In genomic region chrX:49166914-49167739, GRCh38 we compare ENCODE assay signal across 9 cellular contexts. TPM values are rescaled to one million over a fixed set of nuclear protein-coding genes. Genes with fewer than 3 reads are reported as not detected.
DNase-seq lines count a peak whose midpoint lies in the region; ATAC-seq, FAIRE-seq and TF ChIP-seq lines count a peak whose summit lies in the region.
"Had no signal": no experiment of that assay in that cellular context is flagged by ENCODE, and none has a peak within 500 bp of the region (broad histone marks: within the 10 kb centered on the region; RNA-seq: fewer than 3 reads in every experiment).

No MANE protein-coding gene starts in this region.

- H3K4me1 ChIP-seq in pancreas (no peaks in the 10 kb centered on the region), A673 (ENCODE audit: insufficient read depth, low read length, poor library complexity, severe bottlenecking) (peaks cover 6% of the 10 kb centered on the region)

- peak; percentile 23 for DNase-seq in DMS79 (lab: John Stamatoyannopoulos, UW)
- DNase-seq in RPMI7951 (ENCODE audit: low read depth), result peak; percentile 96
- peak; percentile 65 for DNase-seq in activated gamma-delta T cell (lab: John Stamatoyannopoulos, UW)
- DNase-seq in germinal center (ENCODE audit: low spot score), result peak; percentile 45
- peak in 4 of 6 donors; percentile 37 to 68 (median 58) for DNase-seq in pancreas
- DNase-seq in HuH-7.5 (ENCODE audit: low spot score), result no peak
- no peak for DNase-seq in A673 (ENCODE audit: low spot score)

- BruUV-seq in A673 (replicated peaks; lab: Mats Ljungman, UMichigan), result no TSS peak

- WGBS in pancreas, 2 donors, result 50 to 53% methylated on average over 35 of the region's 35 CpGs

- peak; percentile 63 for FAIRE-seq in pancreas (lab: Jason Lieb, UNC)

- CTCF ChIA-PET in A673 (lab: Charles Lee), result no interaction called here

- H3K4me3 ChIP-seq in pancreas (peak overlapping the region in 1 of 4 donors; percentile 25), A673 (ENCODE audit: low read depth, low read length, poor library complexity, severe bottlenecking) (no peak overlapping the region)
- H3K4me3 ChIP-seq: SK-N-MC had no signal

- POLR2A ChIA-PET in A673 (lab: Charles Lee; ENCODE audit: low non-redundant PET), result no interaction called here

- ATAC-seq in HG02943 (IDR thresholded peaks at IDR 0.05; ENCODE audit: low read depth, unreplicated experiment) (peak; percentile 11), pancreas (peak in 2 of 4 donors; percentile 4 to 17)

- no peak for TF ChIP-seq CTCF in pancreas (IDR thresholded peaks at IDR 0.05)
- TF ChIP-seq CTCF in A673 (conservative IDR thresholded peaks at IDR 0.05; ENCODE audit: low read depth, low read length), result no peak

- H3K27me3 ChIP-seq in pancreas (no peaks in the 10 kb centered on the region), A673 (replicated peaks; ENCODE audit: insufficient read depth, low read depth, low read length, poor library complexity) (no peaks in the 10 kb centered on the region)

- H3K36me3 ChIP-seq in pancreas, result no peaks in the 10 kb centered on the region
- no peaks in the 10 kb centered on the region for H3K36me3 ChIP-seq in A673 (ENCODE audit: insufficient read depth, low read length, poor library complexity, severe bottlenecking)

- intact Hi-C loops in pancreas (cut with DNase I) (no loop called here), A673 (cut with micrococcal nuclease; ENCODE audit: unreplicated experiment) (no loop called here)

- no peaks in the 10 kb centered on the region for H3K9me3 ChIP-seq in pancreas
- H3K9me3 ChIP-seq in A673 (ENCODE audit: low read depth, low read length, poor library complexity, severe bottlenecking), result no peaks in the 10 kb centered on the region

- peak overlapping the region in 3 of 4 donors; percentile 52 to 81 (median 79) for H3K27ac ChIP-seq in pancreas
- no peak overlapping the region for H3K27ac ChIP-seq in A673 (ENCODE audit: low read depth, low read length, poor library complexity, severe bottlenecking)
- H3K27ac ChIP-seq: SK-N-MC had no signal

RNA-seq across cellular contexts. Expression of gene MAGIX, which starts 4.6 kb away (rescaled TPM):
- total RNA-seq in RPMI7951 (2014; rRNA removed; shearing (Covaris generic)), result 1.9 and 2.4 TPM in 2 replicates
- total RNA-seq in pancreas (10 to 100 TPM in 1 of 6 donors, 1 to 10 TPM in 5; 6.8 to 12.7 (median 8.3) TPM), A673 (2021) (1.1 and 1.5 TPM in 2 replicates)
- 10 to 100 TPM; 12.8 to 25.7 TPM for polyA plus RNA-seq in pancreas

RNA-seq across cellular contexts. Expression of gene PLP2, which starts 4.6 kb away (rescaled TPM):
- total RNA-seq in RPMI7951 (2014; rRNA removed; shearing (Covaris generic)), result 333 and 417 TPM in 2 replicates
- total RNA-seq in pancreas (100 to 1,000 TPM in 4 of 6 donors, 10 to 100 TPM in 2; 36.0 to 125 (median 114) TPM), A673 (2021) (70.0 and 87.5 TPM in 2 replicates)
- 100 to 1,000 TPM; 119 to 126 TPM for polyA plus RNA-seq in pancreas

RNA-seq across cellular contexts. Expression of gene PRICKLE3, which starts 19.0 kb away (rescaled TPM):
- total RNA-seq in RPMI7951 (2014; rRNA removed; shearing (Covaris generic)), result 7.2 and 8.7 TPM in 2 replicates
- total RNA-seq in pancreas (1 to 10 TPM; 4.2 to 7.0 (median 5.6) TPM), A673 (2021) (4.8 and 6.7 TPM in 2 replicates)
- polyA plus RNA-seq in pancreas, result 1 to 10 TPM; 4.3 to 6.7 TPM

RNA-seq across cellular contexts. Expression of gene SYP, which starts 32.9 kb away (rescaled TPM):
- 0.36 and 0.59 TPM in 2 replicates for total RNA-seq in RPMI7951 (2014; rRNA removed; shearing (Covaris generic))
- total RNA-seq in pancreas (1 to 10 TPM; 2.0 to 9.8 (median 4.2) TPM), A673 (2021) (14.6 and 16.3 TPM in 2 replicates)
- 10 to 100 TPM; 13.4 to 41.7 TPM for polyA plus RNA-seq in pancreas

RNA-seq across cellular contexts. Expression of gene GPKOW, which starts 43.6 kb away (rescaled TPM):
- 39.6 and 47.1 TPM in 2 replicates for total RNA-seq in RPMI7951 (2014; rRNA removed; shearing (Covaris generic))
- total RNA-seq in pancreas (10 to 100 TPM in 1 of 6 donors, 1 to 10 TPM in 5; 5.4 to 11.5 (median 7.7) TPM), A673 (2021) (24.9 and 29.1 TPM in 2 replicates)
- 10 to 100 TPM in 1 of 2 donors, 1 to 10 TPM in 1; 5.1 to 10.5 TPM for polyA plus RNA-seq in pancreas

Comparison
In these comparisons a context has a peak if more than half of its experiments do, and no peak if none do; other contexts are left out.
1. DNase-seq: peak in DMS79 (single experiment), RPMI7951 (single experiment), activated gamma-delta T cell (single experiment), germinal center (single experiment) and pancreas (4 of 6); none in HuH-7.5 (single experiment) and A673 (single experiment).